In genomic region chr22:35991168-35991567, GRCh38 we compare ENCODE assay signal across 21 cellular contexts.
"Had no signal": no experiment of that assay in that cellular context is flagged by ENCODE, and none has a peak within 500 bp of the region (broad histone marks: within the 10 kb centered on the region; RNA-seq: fewer than 3 reads in every experiment).

No MANE protein-coding gene starts in this region.

- H3K27ac ChIP-seq: psoas muscle, thoracic aorta, upper lobe of left lung had no signal

- DNase-seq: activated CD4-positive, alpha-beta T cell treated with anti-CD3 and anti-CD28 coated beads for 48 hours; activated CD4-positive, CD25-positive, alpha-beta regulatory T cell; activated CD8-positive, alpha-beta T cell treated with anti-CD3 and anti-CD28 coated beads for 36 hours; activated naive CD4-positive, alpha-beta T cell treated with anti-CD3 and anti-CD28 coated beads for 36 hours; activated T-cell treated with anti-CD3 and anti-CD28 coated beads, Interleukin-2, amount 50 U/mL, for 24 hours; aorta; cerebellar nuclear complex; dermis blood vessel endothelial cell; effector memory CD8-positive, alpha-beta T cell; heart left ventricle; kidney glomerular epithelial cell; mesendoderm; naive thymus-derived CD8-positive, alpha-beta T cell; psoas muscle; right lobe of liver; stimulated activated CD4-positive, alpha-beta T cell treated with anti-CD3 and anti-CD28 coated beads, Interleukin-4, amount 100 ng/mL, for 24 hours; T1000; upper lobe of left lung had no signal

- ATAC-seq: activated CD8-positive, alpha-beta T cell treated with anti-CD3 and anti-CD28 coated beads for 36 hours; effector memory CD8-positive, alpha-beta T cell; gastroesophageal sphincter; heart left ventricle; naive thymus-derived CD8-positive, alpha-beta T cell; psoas muscle; right lobe of liver; stimulated activated effector memory CD8-positive, alpha-beta T cell treated with anti-CD3 and anti-CD28 coated beads, Interleukin-12 subunit alpha, Interleukin-12 subunit beta, amount 100 ng/mL, for 72 hours had no signal

- H3K9me3 ChIP-seq: gastroesophageal sphincter, psoas muscle, right lobe of liver, thoracic aorta, upper lobe of left lung had no signal

- H3K4me3 ChIP-seq: gastroesophageal sphincter, heart left ventricle, psoas muscle, right lobe of liver, thoracic aorta, upper lobe of left lung had no signal

- H3K36me3 ChIP-seq: gastroesophageal sphincter, heart left ventricle, right lobe of liver, thoracic aorta, upper lobe of left lung had no signal

- H3K27me3 ChIP-seq: gastroesophageal sphincter, heart left ventricle, right lobe of liver, upper lobe of left lung had no signal
